In genomic region chr1:3356827-3357457, GRCh38 we compare ENCODE assay signal across 22 cellular contexts.
"Had no signal": no experiment of that assay in that cellular context is flagged by ENCODE, and none has a peak within 500 bp of the region (broad histone marks: within the 10 kb centered on the region; RNA-seq: fewer than 3 reads in every experiment).

No MANE protein-coding gene starts in this region.

- H3K9me3 ChIP-seq: colonic mucosa, esophagus squamous epithelium, heart right ventricle, ovary, suprapubic skin, upper lobe of right lung had no signal

- H3K9me3 Mint-ChIP-seq: activated CD4-positive, alpha-beta T cell treated with anti-CD3 and anti-CD28 coated beads, Interleukin-2, amount 10 ng/mL, durations not matched to agents 24 days and 14 days; activated CD8-positive, alpha-beta T cell treated with anti-CD3 and anti-CD28 coated beads for 36 hours; activated naive CD8-positive, alpha-beta T cell treated with anti-CD3 and anti-CD28 coated beads, Interleukin-2, amount 10 ng/mL, durations not matched to agents 7 days and 5 days; activated T-helper 17 cell treated with anti-CD3 and anti-CD28 coated beads, Interleukin-2, amount 50 U/mL, for 72 hours; stimulated activated naive CD8-positive, alpha-beta T cell treated with anti-CD3 and anti-CD28 coated beads, Interleukin-15, amount 100 ng/mL, for 72 hours; T-helper 2 cell treated with Interferon-gamma antibody and Interleukin-4, amounts not matched to agents 5 μg/mL and 100 μg/mL, for 36 hours had no signal

- H3K4me1 Mint-ChIP-seq: activated CD4-positive, alpha-beta T cell treated with anti-CD3 and anti-CD28 coated beads, Interleukin-2, amount 10 ng/mL, durations not matched to agents 24 days and 14 days; activated naive CD8-positive, alpha-beta T cell treated with anti-CD3 and anti-CD28 coated beads, Interleukin-2, amount 10 ng/mL, durations not matched to agents 7 days and 5 days; activated T-helper 17 cell treated with anti-CD3 and anti-CD28 coated beads, Interleukin-2, amount 50 U/mL, for 72 hours; naive thymus-derived CD4-positive, alpha-beta T cell had no signal

- H3K36me3 Mint-ChIP-seq: activated naive CD8-positive, alpha-beta T cell treated with anti-CD3 and anti-CD28 coated beads, Interleukin-2, amount 10 ng/mL, durations not matched to agents 7 days and 5 days; naive thymus-derived CD4-positive, alpha-beta T cell had no signal

- H3K4me3 Mint-ChIP-seq: activated CD4-positive, alpha-beta T cell treated with anti-CD3 and anti-CD28 coated beads, Interleukin-2, amount 10 ng/mL, durations not matched to agents 24 days and 14 days; activated CD8-positive, alpha-beta T cell treated with anti-CD3 and anti-CD28 coated beads for 36 hours; activated naive CD8-positive, alpha-beta T cell treated with anti-CD3 and anti-CD28 coated beads, Interleukin-2, amount 10 ng/mL, durations not matched to agents 7 days and 5 days; activated T-helper 17 cell treated with anti-CD3 and anti-CD28 coated beads, Interleukin-2, amount 50 U/mL, for 72 hours; naive thymus-derived CD4-positive, alpha-beta T cell; stimulated activated naive CD8-positive, alpha-beta T cell treated with anti-CD3 and anti-CD28 coated beads, Interleukin-15, amount 100 ng/mL, for 72 hours; T-helper 2 cell treated with Interferon-gamma antibody and Interleukin-4, amounts not matched to agents 5 μg/mL and 100 μg/mL, for 36 hours had no signal

- H3K36me3 ChIP-seq: brain microvascular endothelial cell, colonic mucosa, esophagus squamous epithelium, heart right ventricle, ovary, suprapubic skin, upper lobe of right lung had no signal

- H3K4me1 ChIP-seq: upper lobe of right lung had no signal

- H3K27me3 ChIP-seq: colonic mucosa, ovary, upper lobe of right lung had no signal

- H3K27ac ChIP-seq: brain microvascular endothelial cell, colonic mucosa, ovary, suprapubic skin, upper lobe of right lung had no signal

- H3K27ac Mint-ChIP-seq: activated CD4-positive, alpha-beta T cell treated with anti-CD3 and anti-CD28 coated beads, Interleukin-2, amount 10 ng/mL, durations not matched to agents 24 days and 14 days; activated CD8-positive, alpha-beta T cell treated with anti-CD3 and anti-CD28 coated beads for 36 hours; activated naive CD8-positive, alpha-beta T cell treated with anti-CD3 and anti-CD28 coated beads, Interleukin-2, amount 10 ng/mL, durations not matched to agents 7 days and 5 days; activated T-helper 17 cell treated with anti-CD3 and anti-CD28 coated beads, Interleukin-2, amount 50 U/mL, for 72 hours; naive thymus-derived CD4-positive, alpha-beta T cell; stimulated activated naive CD8-positive, alpha-beta T cell treated with anti-CD3 and anti-CD28 coated beads, Interleukin-15, amount 100 ng/mL, for 72 hours; T-helper 2 cell treated with Interferon-gamma antibody and Interleukin-4, amounts not matched to agents 5 μg/mL and 100 μg/mL, for 36 hours had no signal

- H3K4me3 ChIP-seq: colonic mucosa, esophagus squamous epithelium, heart right ventricle, ovary, smooth muscle cell, suprapubic skin, upper lobe of right lung had no signal

- DNase-seq: activated CD4-positive, alpha-beta T cell treated with anti-CD3 and anti-CD28 coated beads, Interleukin-2, amount 10 ng/mL, durations not matched to agents 24 days and 14 days; activated CD4-positive, CD25-positive, alpha-beta regulatory T cell; activated CD8-positive, alpha-beta T cell treated with anti-CD3 and anti-CD28 coated beads for 36 hours; activated naive CD4-positive, alpha-beta T cell; activated naive CD8-positive, alpha-beta T cell treated with anti-CD3 and anti-CD28 coated beads, Interleukin-2, amount 10 ng/mL, durations not matched to agents 7 days and 5 days; activated T-cell treated with anti-CD3 and anti-CD28 coated beads, Interleukin-2, amount 50 U/mL, for 1 hour; amygdala; brain microvascular endothelial cell; central memory CD4-positive, alpha-beta T cell; colonic mucosa; esophagus squamous epithelium; heart right ventricle; mesenchymal stem cell; naive thymus-derived CD4-positive, alpha-beta T cell; ovary; stimulated activated CD4-positive, alpha-beta T cell treated with anti-CD3 and anti-CD28 coated beads, Interleukin-4, amount 100 ng/mL, for 1 hour; stimulated activated naive CD8-positive, alpha-beta T cell treated with anti-CD3 and anti-CD28 coated beads, Interleukin-15, amount 100 ng/mL, for 72 hours; upper lobe of right lung had no signal

- H3K27me3 Mint-ChIP-seq: activated CD4-positive, alpha-beta T cell treated with anti-CD3 and anti-CD28 coated beads, Interleukin-2, amount 10 ng/mL, durations not matched to agents 24 days and 14 days; activated naive CD8-positive, alpha-beta T cell treated with anti-CD3 and anti-CD28 coated beads, Interleukin-2, amount 10 ng/mL, durations not matched to agents 7 days and 5 days had no signal

- H3K4me2 ChIP-seq: smooth muscle cell had no signal
